ENCODE assay signal across 1 cellular context in the genomic region with DNA sequence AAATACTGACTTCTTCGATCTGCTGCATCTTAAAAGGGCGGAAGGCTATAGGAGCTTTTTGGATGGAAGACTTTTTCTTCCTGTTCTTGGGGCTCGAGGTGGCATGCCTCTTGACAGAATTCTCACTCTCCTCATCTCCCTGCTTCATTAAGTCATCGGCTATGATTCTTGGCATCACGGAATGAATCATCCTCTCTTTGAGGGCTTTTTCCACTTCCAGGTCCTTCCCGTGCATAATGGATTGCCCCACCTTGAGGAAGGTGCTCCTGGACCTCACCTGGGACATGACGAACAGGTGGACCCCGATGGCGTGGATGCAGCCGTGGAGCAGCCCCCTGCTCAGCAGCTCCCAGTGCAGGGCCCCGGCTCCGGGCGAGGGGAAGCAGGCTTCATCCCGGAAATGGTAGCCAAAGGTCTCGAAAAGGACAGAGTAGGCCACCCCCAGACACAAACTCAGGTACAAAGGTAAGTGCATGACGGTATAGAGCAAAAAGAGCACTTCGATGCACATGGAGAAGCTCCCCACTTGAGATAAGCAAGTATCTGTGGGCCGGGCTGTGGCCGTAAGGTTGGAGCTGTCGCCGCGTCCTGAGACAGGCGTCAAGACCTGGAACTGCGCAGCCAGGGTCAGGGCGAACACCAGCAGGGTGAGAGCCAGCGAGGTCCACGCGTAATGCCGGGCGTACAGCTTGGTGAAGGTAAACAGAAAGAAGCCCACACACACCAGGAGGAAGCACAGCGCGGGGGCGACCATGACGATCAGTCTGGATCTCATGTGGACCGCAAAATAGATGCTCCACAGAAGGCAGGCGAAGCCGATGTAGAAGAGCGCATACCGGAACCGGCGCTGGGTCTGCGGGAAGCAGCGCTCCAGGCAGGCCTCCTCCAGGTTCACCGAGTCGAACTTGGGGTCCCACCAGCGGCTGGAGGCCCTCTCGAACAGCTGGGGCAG.
TF ChIP-seq lines count a peak whose summit lies in the region.

No MANE protein-coding gene starts in this region.

TF ChIP-seq in HEK293, 187 proteins besides CTCF, POLR2A, EP300 and RAD21 (continued from another document):
- TF ChIP-seq, protein P1, sequence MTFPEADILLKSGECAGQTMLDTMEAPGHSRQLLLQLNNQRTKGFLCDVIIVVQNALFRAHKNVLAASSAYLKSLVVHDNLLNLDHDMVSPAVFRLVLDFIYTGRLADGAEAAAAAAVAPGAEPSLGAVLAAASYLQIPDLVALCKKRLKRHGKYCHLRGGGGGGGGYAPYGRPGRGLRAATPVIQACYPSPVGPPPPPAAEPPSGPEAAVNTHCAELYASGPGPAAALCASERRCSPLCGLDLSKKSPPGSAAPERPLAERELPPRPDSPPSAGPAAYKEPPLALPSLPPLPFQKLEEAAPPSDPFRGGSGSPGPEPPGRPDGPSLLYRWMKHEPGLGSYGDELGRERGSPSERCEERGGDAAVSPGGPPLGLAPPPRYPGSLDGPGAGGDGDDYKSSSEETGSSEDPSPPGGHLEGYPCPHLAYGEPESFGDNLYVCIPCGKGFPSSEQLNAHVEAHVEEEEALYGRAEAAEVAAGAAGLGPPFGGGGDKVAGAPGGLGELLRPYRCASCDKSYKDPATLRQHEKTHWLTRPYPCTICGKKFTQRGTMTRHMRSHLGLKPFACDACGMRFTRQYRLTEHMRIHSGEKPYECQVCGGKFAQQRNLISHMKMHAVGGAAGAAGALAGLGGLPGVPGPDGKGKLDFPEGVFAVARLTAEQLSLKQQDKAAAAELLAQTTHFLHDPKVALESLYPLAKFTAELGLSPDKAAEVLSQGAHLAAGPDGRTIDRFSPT (tag by site-specific recombination; IDR thresholded peaks at IDR 0.05): 0 out of 2 replicates have a peak, but pooled peaks have one; percentile 6
- 0 out of 2 replicates have a peak, but pooled peaks have one; percentile 6 for TF ChIP-seq YY1 (tag by site-specific recombination; IDR thresholded peaks at IDR 0.05)
- peak; percentile 46; the same call in 1 of the 2 replicates for TF ChIP-seq ZEB2 (tag by site-specific recombination; IDR thresholded peaks at IDR 0.05)
- TF ChIP-seq ZNF23 (tag by site-specific recombination; IDR thresholded peaks at IDR 0.05; ENCODE audit: borderline replicate concordance): no peak
